Comparison of ENCODE assay signal across 28 cellular contexts in the genomic region with DNA sequence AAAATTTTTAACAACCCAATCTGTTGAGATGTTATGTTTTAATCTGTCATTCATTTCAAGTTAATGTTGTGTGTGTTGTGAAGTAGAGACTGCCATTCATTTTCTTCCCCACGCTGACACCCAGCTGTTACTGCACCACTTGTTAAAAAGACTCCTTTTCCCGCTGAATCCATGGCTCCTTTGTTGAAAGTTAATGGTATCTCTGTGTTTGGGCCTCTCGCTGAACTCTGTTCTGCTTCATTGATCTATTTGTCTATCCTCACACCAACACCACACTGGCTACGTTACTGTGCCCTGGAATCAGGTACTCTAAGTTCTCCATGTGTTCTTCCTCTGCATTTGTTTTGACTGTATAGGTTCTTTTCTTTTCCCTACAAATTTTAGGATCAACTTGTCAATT. TPM values are rescaled to one million over a fixed set of nuclear protein-coding genes. Genes with fewer than 3 reads are reported as not detected.
DNase-seq lines count a peak whose midpoint lies in the region; ATAC-seq and TF ChIP-seq lines count a peak whose summit lies in the region.
"Had no signal": no experiment of that assay in that cellular context is flagged by ENCODE, and none has a peak within 500 bp of the region (broad histone marks: within the 10 kb centered on the region; RNA-seq: fewer than 3 reads in every experiment).

No MANE protein-coding gene starts in this region.

- no peak overlapping the region for H3K4me3 ChIP-seq in CD8-positive, alpha-beta T cell (ENCODE audit: low read depth, low read length)
- H3K4me3 ChIP-seq in hepatocyte, result no peak overlapping the region
- H3K4me3 ChIP-seq: HAP-1, transverse colon had no signal

- intact Hi-C loops in CD8-positive, alpha-beta T cell (cut with DNase I, micrococcal nuclease), result no loop called here

- H3K9me2 ChIP-seq in hepatocyte (replicated peaks; ENCODE audit: insufficient read depth), result no peaks in the 10 kb centered on the region

- no peaks in the 10 kb centered on the region for H3K4me1 ChIP-seq in CD8-positive, alpha-beta T cell (ENCODE audit: insufficient read depth, low read length)
- peaks cover 13% of the 10 kb centered on the region for H3K4me1 ChIP-seq in hepatocyte (ENCODE audit: insufficient read depth)
- H3K4me1 ChIP-seq: transverse colon had no signal

- TF ChIP-seq CTCF in CD8-positive, alpha-beta T cell (IDR thresholded peaks at IDR 0.05), result no peak
- no peak for TF ChIP-seq CTCF in nephron progenitor cell (IDR thresholded peaks at IDR 0.05)
- TF ChIP-seq CTCF in hepatocyte (IDR thresholded peaks at IDR 0.05; ENCODE audit: poor library complexity), result no peak

- no peak overlapping the region for H3K4me3 Mint-ChIP-seq in CD8-positive, alpha-beta T cell
- no peak overlapping the region for H3K4me3 Mint-ChIP-seq in activated T-helper 17 cell treated with anti-CD3 and anti-CD28 coated beads, Interleukin-2, amount 50 U/mL, for 72 hours
- H3K4me3 Mint-ChIP-seq in nephron progenitor cell, result peak overlapping the region; percentile 2
- H3K4me3 Mint-ChIP-seq: activated naive CD8-positive, alpha-beta T cell treated with anti-CD3 and anti-CD28 coated beads, Interleukin-2, amount 50 U/mL, for 24 hours; effector memory CD8-positive, alpha-beta T cell had no signal

- H3K36me3 ChIP-seq in CD8-positive, alpha-beta T cell (ENCODE audit: insufficient read depth, low read length), result no peaks in the 10 kb centered on the region
- H3K36me3 ChIP-seq in hepatocyte (replicated peaks; ENCODE audit: insufficient read depth, low read depth), result no peaks in the 10 kb centered on the region
- H3K36me3 ChIP-seq: HAP-1, transverse colon had no signal

- no peaks in the 10 kb centered on the region for H3K4me1 Mint-ChIP-seq in CD8-positive, alpha-beta T cell (ENCODE audit: low read depth)
- no peaks in the 10 kb centered on the region for H3K4me1 Mint-ChIP-seq in activated T-helper 17 cell treated with anti-CD3 and anti-CD28 coated beads, Interleukin-2, amount 50 U/mL, for 72 hours
- peaks cover 25% of the 10 kb centered on the region for H3K4me1 Mint-ChIP-seq in nephron progenitor cell
- H3K4me1 Mint-ChIP-seq: activated naive CD8-positive, alpha-beta T cell treated with anti-CD3 and anti-CD28 coated beads, Interleukin-2, amount 50 U/mL, for 24 hours had no signal

- H3K27me3 Mint-ChIP-seq in CD8-positive, alpha-beta T cell (ENCODE audit: low read depth), result no peaks in the 10 kb centered on the region
- no peaks in the 10 kb centered on the region for H3K27me3 Mint-ChIP-seq in activated T-helper 17 cell treated with anti-CD3 and anti-CD28 coated beads, Interleukin-2, amount 50 U/mL, for 72 hours
- no peaks in the 10 kb centered on the region for H3K27me3 Mint-ChIP-seq in nephron progenitor cell (ENCODE audit: low read depth, poor library complexity)
- H3K27me3 Mint-ChIP-seq: activated naive CD8-positive, alpha-beta T cell treated with anti-CD3 and anti-CD28 coated beads, Interleukin-2, amount 50 U/mL, for 24 hours had no signal

- WGBS in hepatocyte (ENCODE audit: low lambda C conversion rate, missing lambda C conversion rate), result 78% methylated on average over 4 of the region's 4 CpGs

- no peak for DNase-seq in CD8-positive, alpha-beta T cell
- DNase-seq in NCI-H146 treated with DMSO at 0.1 percent for 48 hours (lab: John Stamatoyannopoulos, UW; ENCODE audit: unreplicated experiment), result peak; percentile 52
- no peak for DNase-seq in nephron progenitor cell
- DNase-seq in stimulated activated naive CD4-positive, alpha-beta T cell (lab: John Stamatoyannopoulos, UW), result no peak
- DNase-seq in hepatocyte (ENCODE audit: low spot score), result no peak
- DNase-seq: ACHN; activated CD4-positive, alpha-beta T cell treated with anti-CD3 and anti-CD28 coated beads for 48 hours; activated gamma-delta T cell treated with Interleukin-2 at 50 U/mL for 16 hours; activated naive CD8-positive, alpha-beta T cell treated with anti-CD3 and anti-CD28 coated beads, Interleukin-2, amount 50 U/mL, for 24 hours; DMS53; effector memory CD8-positive, alpha-beta T cell; erythroblast; Kasumi-1; left colon; mesendoderm; NCI-H1436; NCI-H2171 treated with DMSO at 0.1 percent for 48 hours; NCI-H774; SIG-M5; stimulated activated CD4-positive, alpha-beta T cell treated with anti-CD3 and anti-CD28 coated beads, Interleukin-4, amount 100 ng/mL, for 24 hours; SW 1271; T-helper 9 cell; transverse colon; WERI-Rb-1 had no signal

- no peaks in the 10 kb centered on the region for H4K20me1 ChIP-seq in hepatocyte (ENCODE audit: insufficient read depth, poor library complexity, severe bottlenecking)

- no peaks in the 10 kb centered on the region for H3K79me2 ChIP-seq in hepatocyte

- H3K36me3 Mint-ChIP-seq in CD8-positive, alpha-beta T cell, result peaks cover 3% of the 10 kb centered on the region
- no peaks in the 10 kb centered on the region for H3K36me3 Mint-ChIP-seq in activated T-helper 17 cell treated with anti-CD3 and anti-CD28 coated beads, Interleukin-2, amount 50 U/mL, for 72 hours (ENCODE audit: low read depth)
- H3K36me3 Mint-ChIP-seq in nephron progenitor cell (ENCODE audit: low read depth), result peaks cover 40% of the 10 kb centered on the region

- POLR2A ChIA-PET in CD8-positive, alpha-beta T cell (lab: Charles Lee), result no interaction called here

- peak overlapping the region; percentile 47 for H3K27ac Mint-ChIP-seq in CD8-positive, alpha-beta T cell
- peak overlapping the region; percentile 43 for H3K27ac Mint-ChIP-seq in activated T-helper 17 cell treated with anti-CD3 and anti-CD28 coated beads, Interleukin-2, amount 50 U/mL, for 72 hours
- peak overlapping the region; percentile 85 for H3K27ac Mint-ChIP-seq in nephron progenitor cell
- H3K27ac Mint-ChIP-seq: activated naive CD8-positive, alpha-beta T cell treated with anti-CD3 and anti-CD28 coated beads, Interleukin-2, amount 50 U/mL, for 24 hours; effector memory CD8-positive, alpha-beta T cell had no signal

- no peaks in the 10 kb centered on the region for H3K9me3 Mint-ChIP-seq in CD8-positive, alpha-beta T cell
- no peaks in the 10 kb centered on the region for H3K9me3 Mint-ChIP-seq in activated T-helper 17 cell treated with anti-CD3 and anti-CD28 coated beads, Interleukin-2, amount 50 U/mL, for 72 hours
- H3K9me3 Mint-ChIP-seq in nephron progenitor cell, result no peaks in the 10 kb centered on the region
- H3K9me3 Mint-ChIP-seq: activated naive CD8-positive, alpha-beta T cell treated with anti-CD3 and anti-CD28 coated beads, Interleukin-2, amount 50 U/mL, for 24 hours; effector memory CD8-positive, alpha-beta T cell had no signal

- no peak overlapping the region for H3K27ac ChIP-seq in CD8-positive, alpha-beta T cell (ENCODE audit: low read depth, low read length)
- H3K27ac ChIP-seq in hepatocyte, result no peak overlapping the region
- H3K27ac ChIP-seq: transverse colon, WERI-Rb-1 had no signal

- H3K4me2 ChIP-seq in hepatocyte, result no peak overlapping the region

- H3K27me3 ChIP-seq in CD8-positive, alpha-beta T cell (ENCODE audit: insufficient read depth, low read length), result no peaks in the 10 kb centered on the region
- no peaks in the 10 kb centered on the region for H3K27me3 ChIP-seq in hepatocyte
- H3K27me3 ChIP-seq: transverse colon had no signal

- CTCF ChIA-PET in CD8-positive, alpha-beta T cell (lab: Charles Lee), result interaction anchor here (1.1 kb wide), 1 partner anchor 119 kb away, joined by 3 read pairs; no protein-coding TSS in a partner anchor

- ATAC-seq in CD8-positive, alpha-beta T cell, result no peak
- ATAC-seq in activated T-helper 17 cell treated with anti-CD3 and anti-CD28 coated beads, Interleukin-2, amount 50 U/mL, for 72 hours (replicated peaks), result no peak
- ATAC-seq in GM19023 (IDR thresholded peaks at IDR 0.05; ENCODE audit: unreplicated experiment) (no peak), HG03175 (IDR thresholded peaks at IDR 0.05; ENCODE audit: unreplicated experiment) (no peak)
- ATAC-seq: activated naive CD8-positive, alpha-beta T cell treated with anti-CD3 and anti-CD28 coated beads, Interleukin-2, amount 50 U/mL, for 24 hours; effector memory CD8-positive, alpha-beta T cell; left colon had no signal

- H2AFZ ChIP-seq in hepatocyte, result no peak overlapping the region

- H3K9me3 ChIP-seq in CD8-positive, alpha-beta T cell (ENCODE audit: low read length), result no peaks in the 10 kb centered on the region
- no peaks in the 10 kb centered on the region for H3K9me3 ChIP-seq in hepatocyte (ENCODE audit: low read depth)
- H3K9me3 ChIP-seq: HAP-1, transverse colon had no signal

RNA-seq across cellular contexts. Expression of gene PDE9A, which starts 58.2 kb away (rescaled TPM):
- 10 to 100 TPM; 11.2 to 12.2 TPM for total RNA-seq in CD8-positive, alpha-beta T cell
- total RNA-seq in activated T-helper 17 cell treated with anti-CD3 and anti-CD28 coated beads, Interleukin-2, amount 50 U/mL, for 72 hours, result 1 to 10 TPM in 1 of 2 donors, under 1 TPM in 1; 0.95 to 6.9 TPM
- total RNA-seq in hepatocyte, result 19.6 and 21.0 TPM in 2 replicates
- polyA plus RNA-seq in hepatocyte, result 14.3 and 18.2 TPM in 2 replicates
